Comparison of ENCODE assay signal across 11 cellular contexts in the genomic region with DNA sequence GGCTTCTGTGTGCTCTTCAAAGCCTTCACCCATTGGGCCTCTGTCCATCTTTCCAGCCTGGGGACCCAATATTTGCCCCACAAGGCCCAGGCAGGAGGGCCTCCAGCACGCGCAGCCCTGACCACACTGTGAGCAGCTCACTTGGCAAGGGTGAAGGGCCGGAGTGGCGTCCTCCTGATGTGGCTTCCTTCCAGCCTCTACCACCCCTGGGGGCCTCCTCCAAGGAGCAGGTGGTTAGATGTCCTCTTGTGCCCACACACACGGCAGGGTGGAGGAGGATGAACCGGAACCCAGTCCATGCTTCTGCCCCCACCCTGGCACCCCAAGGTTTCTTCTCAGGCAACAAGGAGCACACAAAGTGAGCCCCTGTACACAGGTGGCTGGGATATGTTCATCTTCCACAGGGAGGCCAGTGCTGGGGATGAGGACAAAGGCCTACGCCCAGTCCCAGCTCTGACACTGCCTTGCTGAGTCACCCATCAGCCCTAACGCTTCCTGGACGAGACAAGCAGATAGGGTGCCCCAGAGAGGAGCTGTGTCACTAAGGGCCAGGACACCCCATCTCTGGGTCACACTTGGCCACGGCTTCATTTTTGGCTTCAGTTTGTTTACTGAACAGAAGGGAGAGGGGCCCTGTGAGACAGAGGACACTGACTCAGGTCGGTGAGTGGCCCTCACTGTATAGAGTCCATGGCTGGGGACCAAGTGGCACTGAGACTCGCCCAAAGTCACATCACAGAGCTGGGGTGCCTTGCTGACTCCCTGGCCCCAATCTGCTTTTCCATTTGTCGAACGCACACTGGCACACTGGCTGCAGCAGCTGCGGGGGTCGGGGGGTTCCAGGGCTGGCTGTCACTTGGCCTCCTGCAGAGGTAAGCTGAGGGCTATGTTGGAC. TPM values are rescaled to one million over a fixed set of nuclear protein-coding genes. Genes with fewer than 3 reads are reported as not detected.
DNase-seq lines count a peak whose midpoint lies in the region; ATAC-seq and TF ChIP-seq lines count a peak whose summit lies in the region.
"Had no signal": no experiment of that assay in that cellular context is flagged by ENCODE, and none has a peak within 500 bp of the region (broad histone marks: within the 10 kb centered on the region; RNA-seq: fewer than 3 reads in every experiment).

No MANE protein-coding gene starts in this region.

- H3K36me3 ChIP-seq in mucosa of descending colon (ENCODE audit: low read depth): no peaks in the 10 kb centered on the region

- H3K4me3 Mint-ChIP-seq in HFFc6: peak overlapping the region; percentile 72; the same call in 1 of the 2 replicates
- peak overlapping the region; percentile 68 for H3K4me3 Mint-ChIP-seq in activated CD4-positive, alpha-beta memory T cell treated with anti-CD3 and anti-CD28 coated beads for 36 hours

- H3K4me3 ChIP-seq in mucosa of descending colon: no peak overlapping the region

- H3K9me3 ChIP-seq in mucosa of descending colon: no peaks in the 10 kb centered on the region

- no peaks in the 10 kb centered on the region for H3K27me3 Mint-ChIP-seq in HFFc6 (ENCODE audit: insufficient read depth)
- H3K27me3 Mint-ChIP-seq in activated CD4-positive, alpha-beta memory T cell treated with anti-CD3 and anti-CD28 coated beads for 36 hours: no peaks in the 10 kb centered on the region

- POLR2A ChIA-PET in activated CD4-positive, alpha-beta memory T cell treated with anti-CD3 and anti-CD28 coated beads for 36 hours (lab: Charles Lee): interaction anchor here (0.7 to 2.0 kb wide), 2 partner anchors 39 to 267 kb away, joined by 3 to 5 read pairs; no protein-coding TSS in a partner anchor

- H3K36me3 Mint-ChIP-seq in HFFc6 (ENCODE audit: low read depth): no peaks in the 10 kb centered on the region; the same call in 1 of the 2 replicates
- peaks cover 12% of the 10 kb centered on the region for H3K36me3 Mint-ChIP-seq in activated CD4-positive, alpha-beta memory T cell treated with anti-CD3 and anti-CD28 coated beads for 36 hours

- CTCF ChIA-PET in activated CD4-positive, alpha-beta memory T cell treated with anti-CD3 and anti-CD28 coated beads for 36 hours (lab: Charles Lee): no interaction called here

- H3K4me1 ChIP-seq in mucosa of descending colon (ENCODE audit: low read depth): no peaks in the 10 kb centered on the region

- peak; percentile 58 for ATAC-seq in mucosa of descending colon
- ATAC-seq in GM18520 (IDR thresholded peaks at IDR 0.05; ENCODE audit: unreplicated experiment): no peak
- ATAC-seq in HG02852 (IDR thresholded peaks at IDR 0.05; ENCODE audit: unreplicated experiment): no peak
- ATAC-seq in GM21447 (IDR thresholded peaks at IDR 0.05; ENCODE audit: unreplicated experiment): no peak

- intact Hi-C loops in activated CD4-positive, alpha-beta memory T cell treated with anti-CD3 and anti-CD28 coated beads for 36 hours (cut with micrococcal nuclease): no loop called here
- intact Hi-C loops in mucosa of descending colon (cut with DNase I, micrococcal nuclease): no loop called here

- H3K9me3 Mint-ChIP-seq in HFFc6: no peaks in the 10 kb centered on the region
- H3K9me3 Mint-ChIP-seq in activated CD4-positive, alpha-beta memory T cell treated with anti-CD3 and anti-CD28 coated beads for 36 hours: no peaks in the 10 kb centered on the region

- DNase-seq in CD1c-positive myeloid dendritic cell (ENCODE audit: extremely low spot score) (peak; percentile 15), HFFc6 (peak; percentile 24), mucosa of descending colon (no peak), SW 1271 (lab: John Stamatoyannopoulos, UW) (no peak)
- peak; percentile 25 for DNase-seq in activated CD4-positive, alpha-beta memory T cell treated with anti-CD3 and anti-CD28 coated beads for 36 hours
- DNase-seq: activated effector memory CD4-positive, alpha-beta T cell treated with Interleukin-2 at 50 U/mL for 16 hours; dorsolateral prefrontal cortex; NCI-H2171 treated with DMSO at 0.1 percent for 48 hours had no signal

- peak overlapping the region; percentile 46 for H3K27ac Mint-ChIP-seq in HFFc6
- peak overlapping the region; percentile 13 for H3K27ac Mint-ChIP-seq in activated CD4-positive, alpha-beta memory T cell treated with anti-CD3 and anti-CD28 coated beads for 36 hours

- H3K4me1 Mint-ChIP-seq in HFFc6 (ENCODE audit: low read depth): peaks cover 7% of the 10 kb centered on the region
- peaks cover 27% of the 10 kb centered on the region for H3K4me1 Mint-ChIP-seq in activated CD4-positive, alpha-beta memory T cell treated with anti-CD3 and anti-CD28 coated beads for 36 hours (ENCODE audit: low read depth)

- TF ChIP-seq CTCF in HFFc6 (IDR thresholded peaks at IDR 0.05) (no peak), mucosa of descending colon (IDR thresholded peaks at IDR 0.05) (no peak)

RNA-seq across cellular contexts. Expression of a gene that starts 1.9 kb away (rescaled TPM):
- 10 to 100 TPM; 26.7 to 31.6 (median 29.7) TPM for total RNA-seq in HFFc6 (2021; fragmentation: NEBNext Ultra II Directional; extraction: Animal tissue kit (Norgen Biotek cat#: 25700))
- 10 to 100 TPM; 49.5 to 53.3 TPM for total RNA-seq in activated CD4-positive, alpha-beta memory T cell treated with anti-CD3 and anti-CD28 coated beads for 36 hours
- 10 to 100 TPM; 29.2 to 41.6 (median 32.3) TPM for total RNA-seq in mucosa of descending colon

RNA-seq across cellular contexts. Expression of a gene that starts 5.4 kb away (rescaled TPM):
- 10 to 100 TPM; 13.8 to 18.3 (median 17.4) TPM for total RNA-seq in HFFc6 (2021; fragmentation: NEBNext Ultra II Directional; extraction: Animal tissue kit (Norgen Biotek cat#: 25700))
- 10 to 100 TPM; 45.5 to 47.7 TPM for total RNA-seq in activated CD4-positive, alpha-beta memory T cell treated with anti-CD3 and anti-CD28 coated beads for 36 hours
- total RNA-seq in mucosa of descending colon: 10 to 100 TPM; 10.7 to 18.5 (median 13.9) TPM

RNA-seq across cellular contexts. Expression of a gene that starts 5.9 kb away (rescaled TPM):
- total RNA-seq in HFFc6 (2021; fragmentation: NEBNext Ultra II Directional; extraction: Animal tissue kit (Norgen Biotek cat#: 25700)): 10 to 100 TPM; 34.6 to 46.5 (median 37.7) TPM
- 10 to 100 TPM; 14.4 to 16.1 TPM for total RNA-seq in activated CD4-positive, alpha-beta memory T cell treated with anti-CD3 and anti-CD28 coated beads for 36 hours
- total RNA-seq in mucosa of descending colon: 10 to 100 TPM; 26.2 to 30.6 (median 28.0) TPM

RNA-seq across cellular contexts. Expression of a gene that starts 26.4 kb away (rescaled TPM):
- 10 to 100 TPM; 66.2 to 98.7 (median 79.8) TPM for total RNA-seq in HFFc6 (2021; fragmentation: NEBNext Ultra II Directional; extraction: Animal tissue kit (Norgen Biotek cat#: 25700))
- 10 to 100 TPM; 33.7 to 35.2 TPM for total RNA-seq in activated CD4-positive, alpha-beta memory T cell treated with anti-CD3 and anti-CD28 coated beads for 36 hours
- 10 to 100 TPM; 24.8 to 66.1 (median 51.7) TPM for total RNA-seq in mucosa of descending colon

RNA-seq across cellular contexts. Expression of a gene that starts 31.5 kb away (rescaled TPM):
- 10 to 100 TPM; 56.9 to 67.8 (median 59.4) TPM for total RNA-seq in HFFc6 (2021; fragmentation: NEBNext Ultra II Directional; extraction: Animal tissue kit (Norgen Biotek cat#: 25700))
- total RNA-seq in activated CD4-positive, alpha-beta memory T cell treated with anti-CD3 and anti-CD28 coated beads for 36 hours: 10 to 100 TPM; 21.4 to 28.4 TPM
- 10 to 100 TPM; 52.5 to 75.6 (median 64.8) TPM for total RNA-seq in mucosa of descending colon

Comparison
In these comparisons a context has a peak if more than half of its experiments do, and no peak if none do; other contexts are left out.
1. DNase-seq: peak in CD1c-positive myeloid dendritic cell (single experiment), HFFc6 (single experiment) and activated CD4-positive, alpha-beta memory T cell treated with anti-CD3 and anti-CD28 coated beads for 36 hours (single experiment); none in mucosa of descending colon (0 of 3) and SW 1271 (0 of 2).